Comparison of ENCODE assay signal across 8 cellular contexts in genomic region chr16:2513405-2514332, GRCh38. TPM values are rescaled to one million over a fixed set of nuclear protein-coding genes. Genes with fewer than 3 reads are reported as not detected.
A peak's percentile ranks its signal among the peaks of the same experiment; 100 is the strongest.
DNase-seq lines count a peak whose midpoint lies in the region; ATAC-seq lines count a peak whose summit lies in the region.

ATP6V0C (plus strand) TSS chr16:2513952; CDS start chr16:2514104, 152 bp downstream.

- ATAC-seq in GM18498 (IDR thresholded peaks at IDR 0.05; ENCODE audit: unreplicated experiment) (peak; percentile 75), HG02884 (IDR thresholded peaks at IDR 0.05; ENCODE audit: unreplicated experiment) (peak; percentile 61), T-helper 17 cell (peak; percentile 87), left ventricle myocardium superior (peak; percentile 89)

- H3K4me1 Mint-ChIP-seq in T-helper 17 cell, result peaks cover 48% of the 10 kb centered on the region

- peak within 1 kb of the TSS; percentile 93 for H3K4me3 Mint-ChIP-seq in T-helper 17 cell

- peaks cover 4% of the 10 kb centered on the region for H3K36me3 Mint-ChIP-seq in T-helper 17 cell (ENCODE audit: low read depth)

- under 1% methylated on average over 122 of the region's 122 CpGs for WGBS in urinary bladder

- H3K4me1 ChIP-seq in urinary bladder (ENCODE audit: insufficient read depth), result no peaks in the 10 kb centered on the region

- DNase-seq in NCI-H1694 (lab: John Stamatoyannopoulos, UW) (peak; percentile 65), T-helper 17 cell (peak; percentile 83 to 89 (median 86)), amygdala (lab: John Stamatoyannopoulos, UW) (peak; percentile 52 to 97 (median 89)), left ventricle myocardium superior (peak; percentile 98), pulmonary artery endothelial cell (ENCODE audit: low read depth, low spot score) (peak; percentile 37)

- H3K36me3 ChIP-seq in urinary bladder (ENCODE audit: insufficient read depth), result no peaks in the 10 kb centered on the region

- H3K9me3 ChIP-seq in T-helper 17 cell (ENCODE audit: control insufficient read depth, low read length, poor library complexity, severe bottlenecking), result no peaks in the 10 kb centered on the region

- no peaks in the 10 kb centered on the region for H3K27me3 Mint-ChIP-seq in T-helper 17 cell

- intact Hi-C loops in left ventricle myocardium superior (cut with micrococcal nuclease), result no loop called here

- H3K27ac ChIP-seq in urinary bladder (ENCODE audit: low read depth), result peak within 1 kb of the TSS; percentile 95

- peak within 1 kb of the TSS; percentile 95 for H3K27ac Mint-ChIP-seq in T-helper 17 cell

- H3K4me3 ChIP-seq in urinary bladder (ENCODE audit: low read depth, low read length), result peak within 1 kb of the TSS; percentile 96

RNA-seq across cellular contexts. Expression of gene ATP6V0C, which starts in this region (rescaled TPM):
- 100 to 1,000 TPM; 188 to 189 TPM for total RNA-seq in T-helper 17 cell
- total RNA-seq in left ventricle myocardium superior, result 150 TPM
- 8.8 and 9.6 TPM in 2 replicates for total RNA-seq in pulmonary artery endothelial cell
- total RNA-seq in urinary bladder, result 15.0 TPM
- polyA plus RNA-seq in urinary bladder, result 193 TPM

Comparison
In these comparisons a context has a peak if more than half of its experiments do, and no peak if none do; other contexts are left out.
1. Peak in every context shown above with its lines: DNase-seq, ATAC-seq, H3K4me3 ChIP-seq and H3K27ac ChIP-seq.
2. DNase-seq: peak in every context shown above with its lines; median percentile 98 in left ventricle myocardium superior; 89 in amygdala; 86 in T-helper 17 cell; 65 in NCI-H1694; 37 in pulmonary artery endothelial cell.